Comparison of ENCODE assay signal across 1 cellular context in genomic region chr11:76237041-76237649, GRCh38.
A peak's percentile ranks its signal among the peaks of the same experiment; 100 is the strongest.
TF ChIP-seq lines count a peak whose summit lies in the region.

No MANE protein-coding gene starts in this region.

TF ChIP-seq in HepG2, 621 proteins besides CTCF, POLR2A, EP300 and RAD21 (continued from another document):
- TF ChIP-seq SNAPC4 (CRISPR knock-in tag; IDR thresholded peaks at IDR 0.05) (no peak), SMC3 (IDR thresholded peaks at IDR 0.05; ENCODE audit: low read length) (no peak), ZNF318 (CRISPR knock-in tag; IDR thresholded peaks at IDR 0.05) (no peak), CERS6 (CRISPR knock-in tag; IDR thresholded peaks at IDR 0.05) (no peak), TBL1XR1 (IDR thresholded peaks at IDR 0.05; ENCODE audit: borderline replicate concordance, low read length, partially characterized antibody) (no peak), ZNF629 (CRISPR knock-in tag; conservative IDR thresholded peaks at IDR 0.05) (peak; percentile 93), ZNF530 (CRISPR knock-in tag; IDR thresholded peaks at IDR 0.05; ENCODE audit: low read depth) (no peak), WIZ (CRISPR knock-in tag; IDR thresholded peaks at IDR 0.05) (0 out of 2 replicates have a peak, but pooled peaks have one; percentile 8)
